2 cellular contexts compared by ENCODE assay signal in genomic region chr3:136954246-136954645, GRCh38.
TF ChIP-seq lines count a peak whose summit lies in the region.

No MANE protein-coding gene starts in this region.

TF ChIP-seq in IMR-90, 13 proteins besides CTCF, POLR2A, EP300 and RAD21 (continued from another document):
- TF ChIP-seq CEBPB (IDR thresholded peaks at IDR 0.05; ENCODE audit: low read depth, low read length): 0 out of 2 replicates have a peak, but pooled peaks have one; percentile 7

TF ChIP-seq in K562, 482 proteins besides CTCF, POLR2A, EP300 and RAD21 (continued from another document):
- TF ChIP-seq ESRRA (IDR thresholded peaks at IDR 0.05; ENCODE audit: borderline replicate concordance, low read depth): 0 out of 2 replicates have a peak, but pooled peaks have one; percentile 18
TF ChIP-seq in K562: peak in this region for 1.
